ENCODE assay signal across 2 cellular contexts in genomic region chr10:61939575-61940301, GRCh38.
TF ChIP-seq lines count a peak whose summit lies in the region.

No MANE protein-coding gene starts in this region.

TF ChIP-seq in IMR-90, 13 proteins besides CTCF, POLR2A, EP300 and RAD21:
- TF ChIP-seq FOS (IDR thresholded peaks at IDR 0.05; ENCODE audit: low read depth, low read length) = peak; percentile 78
- no peak for TF ChIP-seq USF2 (IDR thresholded peaks at IDR 0.05; ENCODE audit: low read depth, low read length)

TF ChIP-seq in GM12878, 131 proteins besides CTCF, POLR2A, EP300 and RAD21 (continues in another document):
- TF ChIP-seq HCFC1 (IDR thresholded peaks at IDR 0.05; ENCODE audit: low read length) (no peak), BCL3 (IDR thresholded peaks at IDR 0.05; ENCODE audit: borderline replicate concordance, insufficient read depth, low read depth, low read length, poor library complexity, severe bottlenecking) (peak; percentile 36), IRF3 (IDR thresholded peaks at IDR 0.05) (no peak), MTA3 (IDR thresholded peaks at IDR 0.05; ENCODE audit: borderline replicate concordance, low read length) (peak; percentile 27; the same call in 1 of the 2 replicates), E2F8 (IDR thresholded peaks at IDR 0.05; ENCODE audit: low read depth, partially characterized antibody) (no peak), MEF2B (IDR thresholded peaks at IDR 0.05; ENCODE audit: partially characterized antibody, poor library complexity, severe bottlenecking) (peak; percentile 21), ZNF592 (IDR thresholded peaks at IDR 0.05) (no peak), SUPT20H (IDR thresholded peaks at IDR 0.05; ENCODE audit: borderline replicate concordance, control insufficient read depth, low read depth, low read length) (no peak), PML (IDR thresholded peaks at IDR 0.05; ENCODE audit: low read length) (no peak), NFIC (IDR thresholded peaks at IDR 0.05; ENCODE audit: low read depth, low read length) (peak; percentile 53), CEBPZ (IDR thresholded peaks at IDR 0.05; ENCODE audit: low read depth, low read length) (no peak), EGR1 (IDR thresholded peaks at IDR 0.05; ENCODE audit: borderline replicate concordance in 1 of 2, low read depth in 2 of 2, low read length in 2 of 2) (no peak), BHLHE40 (IDR thresholded peaks at IDR 0.05; ENCODE audit: borderline replicate concordance in 1 of 2, low read depth in 2 of 2, low read length in 1 of 2) (no peak), JUNB (IDR thresholded peaks at IDR 0.05) (0 out of 2 replicates have a peak, but pooled peaks have one; percentile 11), USF2 (IDR thresholded peaks at IDR 0.05; ENCODE audit: borderline replicate concordance, low read depth, low read length) (no peak), ZBTB40 (IDR thresholded peaks at IDR 0.05; ENCODE audit: borderline replicate concordance) (no peak), TCF7 (IDR thresholded peaks at IDR 0.05; ENCODE audit: borderline replicate concordance) (no peak), RB1 (IDR thresholded peaks at IDR 0.05; ENCODE audit: borderline replicate concordance) (no peak), E2F4 (IDR thresholded peaks at IDR 0.05; ENCODE audit: low read depth, low read length) (no peak), IKZF2 (IDR thresholded peaks at IDR 0.05) (peak in 1 of 2 experiments; percentile 38; a peak in 2 of 4 replicates), BCL11A (IDR thresholded peaks at IDR 0.05; ENCODE audit: low read depth, low read length) (0 out of 2 replicates have a peak, but pooled peaks have one; percentile 9), RUNX3 (IDR thresholded peaks at IDR 0.05; ENCODE audit: low read length) (peak; percentile 66), GATAD2B (conservative IDR thresholded peaks at IDR 0.05; ENCODE audit: low read depth) (no peak), CEBPB (IDR thresholded peaks at IDR 0.05; ENCODE audit: borderline replicate concordance in 1 of 2, low read depth in 2 of 2, low read length in 2 of 2) (no peak), CHD1 (IDR thresholded peaks at IDR 0.05; ENCODE audit: low read depth, low read length) (no peak), ZNF622 (IDR thresholded peaks at IDR 0.05) (no peak), TCF3 (IDR thresholded peaks at IDR 0.05; ENCODE audit: borderline replicate concordance, insufficient read depth, low read depth, low read length) (no peak), EED (IDR thresholded peaks at IDR 0.05; ENCODE audit: low read depth) (0 out of 2 replicates have a peak, but pooled peaks have one; percentile 40), MTA2 (IDR thresholded peaks at IDR 0.05; ENCODE audit: low read depth) (no peak), STAT1 (conservative IDR thresholded peaks at IDR 0.05) (no peak), MEF2A (IDR thresholded peaks at IDR 0.05; ENCODE audit: insufficient read depth, low read depth, low read length) (peak; percentile 54; the same call in 1 of the 2 replicates), ATF2 (IDR thresholded peaks at IDR 0.05; ENCODE audit: low read length) (0 out of 2 replicates have a peak, but pooled peaks have one; percentile 14)
